In the genomic region with DNA sequence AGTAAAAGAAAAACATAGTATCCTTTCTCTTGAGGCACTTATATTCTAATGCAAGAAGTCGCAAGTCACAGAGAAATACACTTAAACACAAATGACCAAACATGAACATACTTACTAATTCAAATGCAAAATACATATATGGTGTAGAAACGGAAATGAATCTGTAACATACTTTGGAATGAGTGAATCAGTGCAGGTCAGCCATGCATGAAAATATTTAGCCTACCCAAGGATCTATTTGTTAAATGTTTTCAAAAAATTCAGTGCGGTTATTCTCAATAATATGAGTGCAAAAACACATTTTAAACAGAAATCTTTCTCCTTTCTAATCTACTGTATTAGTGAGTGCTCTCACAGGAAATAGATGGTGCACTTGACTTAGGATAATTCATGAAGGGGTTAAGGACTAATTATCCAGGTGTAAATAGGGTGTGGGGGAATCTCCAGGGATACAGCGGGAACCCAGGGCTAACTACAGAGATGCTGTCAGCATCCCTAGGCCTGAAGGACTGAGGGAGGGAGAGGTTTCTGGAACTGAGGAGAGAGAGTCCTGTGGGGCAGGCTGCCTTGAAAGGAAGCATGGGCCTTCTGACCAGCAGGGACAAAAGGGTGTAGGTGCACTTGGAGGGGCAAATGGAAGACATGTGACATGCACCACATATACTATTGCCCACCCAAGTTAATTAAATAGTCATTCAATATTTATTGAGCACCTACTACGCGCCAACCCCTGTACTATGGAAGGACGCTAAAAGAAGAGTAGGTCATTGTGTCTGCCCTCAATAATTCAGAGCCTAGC, we compare ENCODE assay signal across 16 cellular contexts.
A peak's percentile ranks its signal among the peaks of the same experiment; 100 is the strongest.
DNase-seq lines count a peak whose midpoint lies in the region; ATAC-seq and TF ChIP-seq lines count a peak whose summit lies in the region.
"Had no signal": no experiment of that assay in that cellular context is flagged by ENCODE, and none has a peak within 500 bp of the region (broad histone marks: within the 10 kb centered on the region; RNA-seq: fewer than 3 reads in every experiment).

No MANE protein-coding gene starts in this region.

- ATAC-seq in T-helper 17 cell (no peak), upper lobe of left lung (ENCODE audit: low FRiP score in 2 of 2) (no peak)

- peak overlapping the region; percentile 93 for H3K27ac Mint-ChIP-seq in activated CD4-positive, alpha-beta T cell treated with anti-CD3 and anti-CD28 coated beads, Interleukin-2, amount 10 ng/mL, durations not matched to agents 24 days and 14 days
- H3K27ac Mint-ChIP-seq in T-helper 17 cell, result peak overlapping the region; percentile 95
- H3K27ac Mint-ChIP-seq in chondrocyte (ENCODE audit: unreplicated experiment), result peak overlapping the region; percentile 62
- H3K27ac Mint-ChIP-seq in progenitor cell of endocrine pancreas, result peak overlapping the region; percentile 44
- H3K27ac Mint-ChIP-seq: dendritic cell treated with granulocyte-macrophage colony-stimulating factor and Interleukin-4, amounts not matched to agents 40 ng/mL and 50 ng/mL, for 4 days had no signal

- intact Hi-C loops in activated CD4-positive, alpha-beta T cell treated with anti-CD3 and anti-CD28 coated beads, Interleukin-2, amount 10 ng/mL, durations not matched to agents 24 days and 14 days (cut with micrococcal nuclease), result loop anchor here (2.0 kb wide), 3 partner anchors 53 to 141 kb away; a partner anchor contains a TSS

- H3K9me3 Mint-ChIP-seq in activated CD4-positive, alpha-beta T cell treated with anti-CD3 and anti-CD28 coated beads, Interleukin-2, amount 10 ng/mL, durations not matched to agents 24 days and 14 days, result no peaks in the 10 kb centered on the region
- H3K9me3 Mint-ChIP-seq in chondrocyte (ENCODE audit: low read depth) (no peaks in the 10 kb centered on the region), progenitor cell of endocrine pancreas (ENCODE audit: low read depth) (peaks cover 4% of the 10 kb centered on the region)
- H3K9me3 Mint-ChIP-seq: dendritic cell treated with granulocyte-macrophage colony-stimulating factor and Interleukin-4, amounts not matched to agents 40 ng/mL and 50 ng/mL, for 4 days had no signal

- H3K4me1 Mint-ChIP-seq in activated CD4-positive, alpha-beta T cell treated with anti-CD3 and anti-CD28 coated beads, Interleukin-2, amount 10 ng/mL, durations not matched to agents 24 days and 14 days, result peaks cover 66% of the 10 kb centered on the region
- H3K4me1 Mint-ChIP-seq in T-helper 17 cell (peaks cover 50% of the 10 kb centered on the region), chondrocyte (ENCODE audit: low read depth) (peaks cover 51% of the 10 kb centered on the region), progenitor cell of endocrine pancreas (ENCODE audit: low read depth) (peaks cover 41% of the 10 kb centered on the region)

- H3K4me1 ChIP-seq in upper lobe of left lung, result peaks cover 35 to 46% (median 41%) of the 10 kb centered on the region in 4 donors

- peaks cover 20% of the 10 kb centered on the region for H3K36me3 Mint-ChIP-seq in activated CD4-positive, alpha-beta T cell treated with anti-CD3 and anti-CD28 coated beads, Interleukin-2, amount 10 ng/mL, durations not matched to agents 24 days and 14 days (ENCODE audit: low read depth)
- H3K36me3 Mint-ChIP-seq in T-helper 17 cell (ENCODE audit: low read depth), result no peaks in the 10 kb centered on the region
- no peaks in the 10 kb centered on the region for H3K36me3 Mint-ChIP-seq in chondrocyte (ENCODE audit: low read depth)
- H3K36me3 Mint-ChIP-seq in progenitor cell of endocrine pancreas (ENCODE audit: insufficient read depth), result peaks cover 5% of the 10 kb centered on the region

- H3K4me3 ChIP-seq in upper lobe of left lung, result no peak overlapping the region
- H3K4me3 ChIP-seq: PC-9, testis had no signal

- TF ChIP-seq CTCF in chondrocyte (IDR thresholded peaks at IDR 0.05), result no peak
- TF ChIP-seq CTCF in progenitor cell of endocrine pancreas (IDR thresholded peaks at IDR 0.05; ENCODE audit: unreplicated experiment), result no peak
- no peak for TF ChIP-seq CTCF in upper lobe of left lung (IDR thresholded peaks at IDR 0.05)

- H3K9me3 ChIP-seq in T-helper 17 cell (ENCODE audit: control insufficient read depth, low read length, poor library complexity, severe bottlenecking) (no peaks in the 10 kb centered on the region), upper lobe of left lung (no peaks in the 10 kb centered on the region)
- H3K9me3 ChIP-seq: testis had no signal

- no peaks in the 10 kb centered on the region for H3K27me3 Mint-ChIP-seq in activated CD4-positive, alpha-beta T cell treated with anti-CD3 and anti-CD28 coated beads, Interleukin-2, amount 10 ng/mL, durations not matched to agents 24 days and 14 days
- H3K27me3 Mint-ChIP-seq in T-helper 17 cell, result no peaks in the 10 kb centered on the region
- no peaks in the 10 kb centered on the region for H3K27me3 Mint-ChIP-seq in chondrocyte (ENCODE audit: low read depth)
- H3K27me3 Mint-ChIP-seq in progenitor cell of endocrine pancreas, result no peaks in the 10 kb centered on the region

- DNase-seq in activated CD4-positive, alpha-beta T cell treated with anti-CD3 and anti-CD28 coated beads, Interleukin-2, amount 10 ng/mL, durations not matched to agents 24 days and 14 days, result no peak
- no peak for DNase-seq in activated CD4-positive, alpha-beta T cell treated with anti-CD3 and anti-CD28 coated beads, Interleukin-2, amount 50 U/mL, for 4 hours
- DNase-seq in T-helper 17 cell, result no peak
- DNase-seq in chondrocyte (ENCODE audit: low spot score), result no peak
- DNase-seq in progenitor cell of endocrine pancreas (ENCODE audit: low spot score, unreplicated experiment), result no peak
- no peak for DNase-seq in NCI-H1436 (lab: John Stamatoyannopoulos, UW)
- DNase-seq in NCI-H2227 treated with DMSO at 0.1 percent for 48 hours (lab: John Stamatoyannopoulos, UW), result no peak
- DNase-seq in upper lobe of left lung, result no peak
- DNase-seq: amygdala, DMS 273 treated with DMSO at 0.1 percent for 48 hours, NCI-H226, nucleus accumbens, PC-9, SW 1271, testis had no signal

- no peak for TF ChIP-seq POLR2A in upper lobe of left lung (IDR thresholded peaks at IDR 0.05)

- peak overlapping the region in 2 of 4 donors; percentile 6 to 53 for H3K27ac ChIP-seq in upper lobe of left lung
- H3K27ac ChIP-seq: PC-9, testis had no signal

- H3K27me3 ChIP-seq in upper lobe of left lung, result no peaks in the 10 kb centered on the region
- H3K27me3 ChIP-seq: testis had no signal

- WGBS in upper lobe of left lung, 2 donors, result 94 to 96% methylated on average over 7 of the region's 7 CpGs

- peak overlapping the region; percentile 43 for H3K4me3 Mint-ChIP-seq in activated CD4-positive, alpha-beta T cell treated with anti-CD3 and anti-CD28 coated beads, Interleukin-2, amount 10 ng/mL, durations not matched to agents 24 days and 14 days
- peak overlapping the region; percentile 19 for H3K4me3 Mint-ChIP-seq in T-helper 17 cell
- no peak overlapping the region for H3K4me3 Mint-ChIP-seq in chondrocyte (ENCODE audit: unreplicated experiment)
- H3K4me3 Mint-ChIP-seq in progenitor cell of endocrine pancreas (ENCODE audit: low read depth), result no peak overlapping the region
- H3K4me3 Mint-ChIP-seq: dendritic cell treated with granulocyte-macrophage colony-stimulating factor and Interleukin-4, amounts not matched to agents 40 ng/mL and 50 ng/mL, for 4 days had no signal

- no peaks in the 10 kb centered on the region for H3K36me3 ChIP-seq in upper lobe of left lung

- no peak for TF ChIP-seq EP300 in upper lobe of left lung (IDR thresholded peaks at IDR 0.05)

Comparison
In these comparisons a context has a peak if more than half of its experiments do, and no peak if none do; other contexts are left out.
1. H3K27ac Mint-ChIP-seq: peak in every context shown above with its lines; median percentile 95 in T-helper 17 cell; 93 in activated CD4-positive, alpha-beta T cell treated with anti-CD3 and anti-CD28 coated beads, Interleukin-2, amount 10 ng/mL, durations not matched to agents 24 days and 14 days; 62 in chondrocyte; 44 in progenitor cell of endocrine pancreas.
2. H3K4me3 Mint-ChIP-seq: peak in activated CD4-positive, alpha-beta T cell treated with anti-CD3 and anti-CD28 coated beads, Interleukin-2, amount 10 ng/mL, durations not matched to agents 24 days and 14 days (single experiment) and T-helper 17 cell (single experiment); none in chondrocyte (single experiment) and progenitor cell of endocrine pancreas (single experiment).